In the genomic region with DNA sequence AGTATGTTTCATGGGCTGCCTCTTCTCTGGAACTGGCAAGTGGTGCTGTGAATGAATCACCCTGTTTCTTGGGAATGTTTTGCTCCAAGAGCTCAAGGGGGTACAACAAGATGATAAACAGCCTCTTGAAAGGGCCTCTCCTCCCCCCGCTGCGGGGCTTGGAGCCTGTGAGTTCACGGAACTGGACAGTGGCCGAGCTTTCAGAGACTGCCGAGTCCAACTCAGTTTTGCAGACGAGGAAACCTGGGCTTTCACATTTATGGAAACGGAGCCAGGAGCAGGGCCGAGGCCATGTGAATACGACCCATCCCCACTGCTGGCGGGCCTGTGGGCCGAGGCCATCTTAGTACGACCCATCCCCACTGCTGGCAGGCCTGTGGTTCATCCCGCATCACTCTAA, we compare ENCODE assay signal across 14 cellular contexts. TPM values are rescaled to one million over a fixed set of nuclear protein-coding genes. Genes with fewer than 3 reads are reported as not detected.
DNase-seq lines count a peak whose midpoint lies in the region; TF ChIP-seq lines count a peak whose summit lies in the region.
"Had no signal": no experiment of that assay in that cellular context is flagged by ENCODE, and none has a peak within 500 bp of the region (broad histone marks: within the 10 kb centered on the region; RNA-seq: fewer than 3 reads in every experiment).

No MANE protein-coding gene starts in this region.

- intact Hi-C loops in breast epithelium (cut with DNase I; ENCODE audit: low total_unique reads) (no loop called here), MCF 10A (cut with micrococcal nuclease) (no loop called here), vagina (cut with DNase I) (no loop called here)

- peak overlapping the region; percentile 45 for H3K4me2 ChIP-seq in osteoblast (ENCODE audit: insufficient read depth, low read length)

- no peaks in the 10 kb centered on the region for H4K20me1 ChIP-seq in osteoblast (ENCODE audit: insufficient read depth, low read length)

- H3K79me2 ChIP-seq in osteoblast (ENCODE audit: insufficient read depth, low read length), result no peaks in the 10 kb centered on the region

- H3K9me3 ChIP-seq in breast epithelium (no peaks in the 10 kb centered on the region), osteoblast (ENCODE audit: low read depth, low read length) (no peaks in the 10 kb centered on the region), vagina (no peaks in the 10 kb centered on the region)
- H3K9me3 ChIP-seq: SJCRH30 had no signal

- no peaks in the 10 kb centered on the region for H3K36me3 Mint-ChIP-seq in MCF 10A (ENCODE audit: insufficient read depth, unreplicated experiment)

- POLR2A ChIA-PET in MCF 10A (lab: Yijun Ruan, JAX), result interaction anchor here (0.5 to 1.3 kb wide), 4 partner anchors 24 to 1165 kb away, joined by 3 to 4 read pairs (median 4); partner anchors contain the start of gene MANBAL

- H3K27ac Mint-ChIP-seq in MCF 10A (ENCODE audit: low read depth, unreplicated experiment), result no peak overlapping the region

- H3K27me3 ChIP-seq in breast epithelium (no peaks in the 10 kb centered on the region), osteoblast (ENCODE audit: insufficient read depth, low read length) (no peaks in the 10 kb centered on the region), vagina (no peaks in the 10 kb centered on the region)
- H3K27me3 ChIP-seq: SJCRH30 had no signal

- peaks cover 11% of the 10 kb centered on the region for H3K4me1 Mint-ChIP-seq in MCF 10A (ENCODE audit: insufficient read depth, unreplicated experiment)

- peak overlapping the region; percentile 54 for H2AFZ ChIP-seq in osteoblast (ENCODE audit: low read length)

- no peak for TF ChIP-seq POLR2A in breast epithelium (IDR thresholded peaks at IDR 0.05)
- TF ChIP-seq POLR2A in vagina (IDR thresholded peaks at IDR 0.05), result no peak

- no peak for DNase-seq in breast epithelium (ENCODE audit: low spot score in 2 of 2)
- DNase-seq in MCF 10A (ENCODE audit: unreplicated experiment), result no peak
- DNase-seq in foreskin fibroblast, result peak; percentile 81 to 87
- DNase-seq in osteoblast (ENCODE audit: insufficient read length, low spot score, missing footprints), result peak; percentile 93
- DNase-seq in vagina (ENCODE audit: extremely low spot score in 2 of 2), result no peak
- no peak for DNase-seq in pons (ENCODE audit: low spot score)
- DNase-seq in medulla oblongata (ENCODE audit: extremely low spot score), result no peak
- DNase-seq in NCI-H146 (lab: John Stamatoyannopoulos, UW), result no peak
- DNase-seq: 8988T; NCI-H1048; NCI-H526 treated with DMSO at 0.1 percent for 48 hours; SJCRH30; stimulated activated CD4-positive, alpha-beta T cell treated with anti-CD3 and anti-CD28 coated beads, Interleukin-12 subunit alpha, Interleukin-12 subunit beta, amount 100 ng/mL, for 4 hours had no signal

- BruUV-seq in MCF 10A (replicated peaks; lab: Mats Ljungman, UMichigan), result no TSS peak

- no peaks in the 10 kb centered on the region for H3K9me3 Mint-ChIP-seq in MCF 10A (ENCODE audit: unreplicated experiment)

- TF ChIP-seq CTCF in breast epithelium (IDR thresholded peaks at IDR 0.05) (no peak), MCF 10A (IDR thresholded peaks at IDR 0.05; ENCODE audit: unreplicated experiment) (no peak), foreskin fibroblast (IDR thresholded peaks at IDR 0.05; ENCODE audit: low read depth, low read length) (no peak), osteoblast (IDR thresholded peaks at IDR 0.05; ENCODE audit: extremely low read depth, low read depth, low read length) (no peak), vagina (IDR thresholded peaks at IDR 0.05) (no peak)

- no peak overlapping the region for H3K4me3 Mint-ChIP-seq in MCF 10A (ENCODE audit: unreplicated experiment)

- H3K4me3 ChIP-seq in breast epithelium, result no peak overlapping the region
- H3K4me3 ChIP-seq in foreskin fibroblast (ENCODE audit: low read depth in 1 of 2, low read length in 2 of 2), result no peak overlapping the region
- H3K4me3 ChIP-seq in osteoblast (ENCODE audit: insufficient read depth, low read length), result no peak overlapping the region
- H3K4me3 ChIP-seq in vagina, result no peak overlapping the region
- H3K4me3 ChIP-seq: SJCRH30 had no signal

- H3K27ac ChIP-seq in breast epithelium, result peak overlapping the region; percentile 25 to 76
- peak overlapping the region; percentile 45 for H3K27ac ChIP-seq in osteoblast (ENCODE audit: low read depth, low read length)
- H3K27ac ChIP-seq in vagina, result peak overlapping the region; percentile 95
- H3K27ac ChIP-seq: HL-60, SJCRH30 had no signal

- CTCF ChIA-PET in MCF 10A (lab: Yijun Ruan, JAX), result interaction anchor here (0.6 kb wide), 1 partner anchor 63 kb away, joined by 5 read pairs; no protein-coding TSS in a partner anchor

- H3K4me1 ChIP-seq in breast epithelium (no peaks in the 10 kb centered on the region), osteoblast (ENCODE audit: insufficient read depth, low read length) (peaks cover 26% of the 10 kb centered on the region), vagina (peaks cover 37% of the 10 kb centered on the region)

- no peaks in the 10 kb centered on the region for H3K36me3 ChIP-seq in breast epithelium
- no peaks in the 10 kb centered on the region for H3K36me3 ChIP-seq in osteoblast (ENCODE audit: insufficient read depth, low read length)
- no peaks in the 10 kb centered on the region for H3K36me3 ChIP-seq in vagina
- H3K36me3 ChIP-seq: SJCRH30 had no signal

- H3K27me3 Mint-ChIP-seq in MCF 10A (ENCODE audit: insufficient read depth, unreplicated experiment), result no peaks in the 10 kb centered on the region

RNA-seq across cellular contexts. Expression of gene SRC, which starts 18.2 kb away (rescaled TPM):
- 10 to 100 TPM; 12.8 to 25.6 (median 20.6) TPM for total RNA-seq in breast epithelium
- 28.1 and 29.5 TPM in 2 replicates for total RNA-seq in MCF 10A (2022)
- 22.1 and 22.4 TPM in 2 replicates for total RNA-seq in osteoblast
- 48.6 TPM for total RNA-seq in vagina

RNA-seq across cellular contexts. Expression of gene MANBAL, which starts 38.3 kb away (rescaled TPM):
- 10 to 100 TPM; 31.8 to 42.0 (median 34.7) TPM for total RNA-seq in breast epithelium
- 46.0 and 56.5 TPM in 2 replicates for total RNA-seq in MCF 10A (2022)
- 14.1 and 17.7 TPM in 2 replicates for total RNA-seq in osteoblast
- 54.3 TPM for total RNA-seq in vagina

Comparison
In these comparisons a context has a peak if more than half of its experiments do, and no peak if none do; other contexts are left out.
1. DNase-seq: peak in foreskin fibroblast (2 of 2) and osteoblast (single experiment); none in breast epithelium (0 of 2), MCF 10A (single experiment), vagina (0 of 2), pons (single experiment), medulla oblongata (single experiment) and NCI-H146 (single experiment).
2. H3K27ac ChIP-seq: peak in every context shown above with its lines; median percentile 95 in vagina; 50 in breast epithelium; 45 in osteoblast.